Comparison of ENCODE assay signal across 8 cellular contexts in the genomic region with DNA sequence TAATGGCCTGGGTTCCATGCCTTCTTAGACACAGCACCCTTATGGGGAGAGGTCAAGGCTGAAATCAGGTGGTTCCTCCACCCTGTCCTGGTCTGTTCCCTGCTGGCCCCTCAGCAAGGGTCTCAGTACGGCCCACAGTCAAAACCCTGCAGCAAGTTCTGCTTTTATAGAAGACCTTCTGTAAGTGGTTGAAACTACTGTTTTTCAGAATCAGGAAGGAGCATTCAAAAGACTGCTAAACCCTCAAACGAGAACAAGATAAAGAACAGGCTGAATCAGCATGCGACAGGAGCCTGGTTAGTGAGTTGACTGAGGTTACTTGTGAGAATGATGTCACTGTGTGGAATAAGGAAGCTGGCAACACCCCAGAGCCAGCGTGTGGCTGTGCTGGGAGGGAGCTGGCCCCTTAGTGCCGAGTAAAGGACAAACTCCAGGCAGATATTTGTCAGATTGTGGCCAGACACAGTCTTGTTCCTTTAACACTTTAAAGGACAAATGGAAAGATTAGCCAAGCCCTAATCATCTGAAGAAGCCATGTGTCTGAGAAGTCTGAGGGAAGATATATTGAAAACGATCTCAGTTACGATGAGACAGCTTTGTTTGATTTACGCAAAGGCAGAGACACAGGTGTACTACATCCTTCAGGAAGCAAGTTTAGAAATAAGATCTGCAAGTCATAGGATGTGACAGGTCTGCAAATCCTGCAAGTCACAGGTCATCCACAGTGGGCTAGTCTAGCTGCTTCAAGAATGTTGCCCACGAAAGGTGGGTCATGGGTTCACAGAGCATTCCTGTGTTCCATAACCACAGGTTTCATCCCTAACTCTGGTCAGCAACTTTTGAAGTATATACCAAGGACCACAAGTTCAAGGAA. TPM values are rescaled to one million over a fixed set of nuclear protein-coding genes. Genes with fewer than 3 reads are reported as not detected.
DNase-seq lines count a peak whose midpoint lies in the region; ATAC-seq and TF ChIP-seq lines count a peak whose summit lies in the region.

No MANE protein-coding gene starts in this region.

- TF ChIP-seq CTCF in GM13977 (IDR thresholded peaks at IDR 0.05; ENCODE audit: extremely low read depth, insufficient read depth, missing control alignments) (no peak), Peyer's patch (IDR thresholded peaks at IDR 0.05) (peak in 1 of 6 experiments; percentile 2), astrocyte of the cerebellum (IDR thresholded peaks at IDR 0.05; ENCODE audit: low read depth, low read length, missing control alignments) (no peak), kidney epithelial cell (IDR thresholded peaks at IDR 0.05; ENCODE audit: insufficient read depth, low read length, poor library complexity, severe bottlenecking) (no peak)

- H3K4me3 ChIP-seq in Peyer's patch (peak overlapping the region in 2 of 4 donors; percentile 4 to 17), astrocyte of the cerebellum (ENCODE audit: low read depth, low read length) (no peak overlapping the region), kidney epithelial cell (ENCODE audit: low read depth, low read length) (no peak overlapping the region)

- in situ Hi-C loops in GM13977 (cut with MboI; ENCODE audit: low pct_unique_long_range_greater_than_20kb, low sequenced_read_pairs, unreplicated experiment), result no loop called here
- in situ Hi-C loops in astrocyte of the cerebellum (cut with HindIII; ENCODE audit: low sequenced_read_pairs), result no loop called here

- H3K4me1 ChIP-seq in Peyer's patch, result peaks cover 6 to 18% (median 11%) of the 10 kb centered on the region in 4 donors

- H3K27ac ChIP-seq in Peyer's patch, result peak overlapping the region in 3 of 4 donors; percentile 73 to 98 (median 89)

- no peaks in the 10 kb centered on the region for H3K9me3 ChIP-seq in Peyer's patch

- TF ChIP-seq POLR2A in Peyer's patch (IDR thresholded peaks at IDR 0.05), result peak; percentile 5 to 74

- peak; percentile 58 for DNase-seq in GM13977 (ENCODE audit: low spot score)
- DNase-seq in Peyer's patch, result peak; percentile 25 to 94 (median 89)
- DNase-seq in astrocyte of the cerebellum (ENCODE audit: low read depth), result peak; percentile 40
- peak; percentile 77 for DNase-seq in kidney epithelial cell (ENCODE audit: low read depth)
- peak; percentile 12 to 44 for DNase-seq in stimulated activated CD4-positive, alpha-beta T cell treated with anti-CD3 and anti-CD28 coated beads, Interleukin-4, amount 100 ng/mL, for 4 hours
- no peak for DNase-seq in NCI-H1417 treated with DMSO at 0.1 percent for 48 hours (lab: John Stamatoyannopoulos, UW)
- no peak for DNase-seq in NCI-H1436 (lab: John Stamatoyannopoulos, UW)

- H3K27me3 ChIP-seq in Peyer's patch (no peaks in the 10 kb centered on the region), kidney epithelial cell (ENCODE audit: control insufficient read depth, insufficient read depth, low read length) (no peaks in the 10 kb centered on the region)

- ATAC-seq in HG02885 (IDR thresholded peaks at IDR 0.05; ENCODE audit: poor library complexity, unreplicated experiment), result peak; percentile 84

- H3K36me3 ChIP-seq in Peyer's patch (no peaks in the 10 kb centered on the region), kidney epithelial cell (ENCODE audit: control insufficient read depth, insufficient read depth, low read length) (no peaks in the 10 kb centered on the region)

RNA-seq across cellular contexts. Expression of gene B3GNT5, which starts 54.0 kb away (rescaled TPM):
- 10 to 100 TPM; 15.7 to 66.2 (median 42.2) TPM for total RNA-seq in Peyer's patch
- 21.1 and 27.6 TPM in 2 replicates for total RNA-seq in kidney epithelial cell

Comparison
In these comparisons a context has a peak if more than half of its experiments do, and no peak if none do; other contexts are left out.
1. DNase-seq: peak in GM13977 (single experiment), Peyer's patch (3 of 3), astrocyte of the cerebellum (single experiment), kidney epithelial cell (single experiment) and stimulated activated CD4-positive, alpha-beta T cell treated with anti-CD3 and anti-CD28 coated beads, Interleukin-4, amount 100 ng/mL, for 4 hours (2 of 2); none in NCI-H1417 treated with DMSO at 0.1 percent for 48 hours (single experiment) and NCI-H1436 (single experiment).